Comparison of ENCODE assay signal across 9 cellular contexts in genomic region chr18:650428-650858, GRCh38. TPM values are rescaled to one million over a fixed set of nuclear protein-coding genes. Genes with fewer than 3 reads are reported as not detected.
DNase-seq lines count a peak whose midpoint lies in the region; ATAC-seq, FAIRE-seq and TF ChIP-seq lines count a peak whose summit lies in the region.
"Had no signal": no experiment of that assay in that cellular context is flagged by ENCODE, and none has a peak within 500 bp of the region (broad histone marks: within the 10 kb centered on the region; RNA-seq: fewer than 3 reads in every experiment).

No MANE protein-coding gene starts in this region.

- H3K27ac ChIP-seq in OCI-LY3 (ENCODE audit: low read length) = no peak overlapping the region
- H3K27ac ChIP-seq in esophagus squamous epithelium = no peak overlapping the region

- H3K36me3 ChIP-seq in OCI-LY3 (replicated peaks; ENCODE audit: low read depth, low read length) (no peaks in the 10 kb centered on the region), esophagus squamous epithelium (no peaks in the 10 kb centered on the region)

- H3K4me1 Mint-ChIP-seq in CD14-positive monocyte = peaks cover 20% of the 10 kb centered on the region

- H3K4me3 ChIP-seq in OCI-LY3 (ENCODE audit: low read length) = peak overlapping the region; percentile 52
- no peak overlapping the region for H3K4me3 ChIP-seq in esophagus squamous epithelium

- H3K4me1 ChIP-seq in OCI-LY3 (ENCODE audit: low read length) = peaks cover 12% of the 10 kb centered on the region
- H3K4me1 ChIP-seq in esophagus squamous epithelium = no peaks in the 10 kb centered on the region

- peak; percentile 86 for ATAC-seq in HG03060 (IDR thresholded peaks at IDR 0.05; ENCODE audit: low read depth, unreplicated experiment)

- FAIRE-seq in GM19239 (lab: Jason Lieb, UNC) = peak; percentile 93

- H3K9me3 ChIP-seq in OCI-LY3 (ENCODE audit: insufficient read depth, low read length) = no peaks in the 10 kb centered on the region
- no peaks in the 10 kb centered on the region for H3K9me3 ChIP-seq in esophagus squamous epithelium

- H3K9ac ChIP-seq in OCI-LY3 (ENCODE audit: low read length) = no peak overlapping the region

- no peak for TF ChIP-seq POLR2A in esophagus squamous epithelium (IDR thresholded peaks at IDR 0.05)

- intact Hi-C loops in CD14-positive monocyte (cut with micrococcal nuclease) (no loop called here), esophagus squamous epithelium (cut with DNase I) (no loop called here)

- no peaks in the 10 kb centered on the region for H3K79me2 ChIP-seq in OCI-LY3 (ENCODE audit: low read length)

- TF ChIP-seq CTCF in CD14-positive monocyte (IDR thresholded peaks at IDR 0.05) = no peak
- no peak for TF ChIP-seq CTCF in OCI-LY3 (IDR thresholded peaks at IDR 0.05; ENCODE audit: low read depth, low read length)
- no peak for TF ChIP-seq CTCF in esophagus squamous epithelium (IDR thresholded peaks at IDR 0.05)

- peak overlapping the region; percentile 77 to 86 for H3K4me3 Mint-ChIP-seq in CD14-positive monocyte

- peak overlapping the region in 2 of 7 donors; percentile 11 to 78 for H3K27ac Mint-ChIP-seq in CD14-positive monocyte

- no peak overlapping the region for H2AFZ ChIP-seq in OCI-LY3 (ENCODE audit: low read depth, low read length)

- DNase-seq in CD14-positive monocyte (ENCODE audit: low spot score) = no peak
- DNase-seq in GM19239 (ENCODE audit: insufficient read length, low spot score) = no peak
- no peak for DNase-seq in medulla oblongata (ENCODE audit: extremely low spot score)
- no peak for DNase-seq in A172 (ENCODE audit: low spot score)
- no peak for DNase-seq in esophagus squamous epithelium (lab: John Stamatoyannopoulos, UW)
- DNase-seq in stimulated activated CD4-positive, alpha-beta T cell treated with anti-CD3 and anti-CD28 coated beads, Interleukin-12 subunit alpha, Interleukin-12 subunit beta, amount 100 ng/mL, for 4 hours = no peak
- DNase-seq: cerebellar nuclear complex had no signal

- H4K20me1 ChIP-seq in OCI-LY3 (ENCODE audit: insufficient read depth, low read length) = no peaks in the 10 kb centered on the region

- H3K27me3 ChIP-seq in OCI-LY3 (ENCODE audit: low read depth, low read length) (peaks cover 13% of the 10 kb centered on the region), esophagus squamous epithelium (peaks cover 0 to 16% (median 0%) of the 10 kb centered on the region in 4 donors)

- peaks cover 0 to 2% (median 0%) of the 10 kb centered on the region in 7 donors for H3K9me3 Mint-ChIP-seq in CD14-positive monocyte

- peaks cover 0 to 2% of the 10 kb centered on the region in 2 donors for H3K36me3 Mint-ChIP-seq in CD14-positive monocyte

- 49 to 72% methylated on average over 6 of the region's 6 CpGs for WGBS in esophagus squamous epithelium, 2 donors

- peak overlapping the region; percentile 84 for H3K4me2 ChIP-seq in OCI-LY3 (ENCODE audit: low read length)

- H3K27me3 Mint-ChIP-seq in CD14-positive monocyte (ENCODE audit: low read depth in 3 of 3) = peaks cover 0 to 4% (median 2%) of the 10 kb centered on the region in 3 donors

RNA-seq across cellular contexts. Expression of gene TYMS, which starts 7.0 kb away (rescaled TPM):
- polyA plus RNA-seq in CD14-positive monocyte = not detected
- total RNA-seq in A172 (2014; rRNA removed; shearing (Covaris generic)) = 47.8 and 53.7 TPM in 2 replicates
- 10 to 100 TPM in 3 of 4 donors, 1 to 10 TPM in 1; 6.7 to 29.6 (median 21.3) TPM for total RNA-seq in esophagus squamous epithelium

RNA-seq across cellular contexts. Expression of gene CLUL1, which starts 53.7 kb away (rescaled TPM):
- not detected for polyA plus RNA-seq in CD14-positive monocyte
- 0.50 and 1.0 TPM in 2 replicates for total RNA-seq in A172 (2014; rRNA removed; shearing (Covaris generic))
- 1 to 10 TPM in 1 of 4 donors, not detected in 3; 2.3 TPM for total RNA-seq in esophagus squamous epithelium
